In the genomic region with DNA sequence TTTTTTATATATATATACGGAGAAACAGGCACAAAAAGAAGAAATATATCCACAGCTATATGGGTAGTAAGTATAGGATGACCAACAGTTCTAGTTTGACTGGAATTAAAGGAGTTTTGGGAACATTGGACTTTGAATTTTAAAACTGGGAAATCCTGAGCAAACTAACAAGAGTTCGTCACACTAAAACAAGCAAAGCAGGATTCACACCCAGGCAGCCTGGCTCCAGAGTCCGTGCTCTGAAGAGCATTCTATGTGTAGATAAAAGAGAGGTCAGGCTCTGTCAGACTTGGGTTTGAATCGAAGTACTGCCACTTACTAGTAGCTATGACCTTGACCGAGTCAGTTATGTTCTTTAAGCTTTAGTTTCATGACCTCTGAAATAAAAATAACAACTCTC, we compare ENCODE assay signal across 35 cellular contexts.
"Had no signal": no experiment of that assay in that cellular context is flagged by ENCODE, and none has a peak within 500 bp of the region (broad histone marks: within the 10 kb centered on the region; RNA-seq: fewer than 3 reads in every experiment).

No MANE protein-coding gene starts in this region.

- H3K4me2 ChIP-seq: KMS-11 had no signal

- H3K27me3 ChIP-seq: MG63 had no signal

- H3K9ac ChIP-seq: KMS-11 had no signal

- H3K4me3 ChIP-seq: MG63 had no signal

- H3K9me3 ChIP-seq: MG63 had no signal

- H3K27ac ChIP-seq: KMS-11 had no signal

- DNase-seq: Karpas-422, Kasumi-1, KG1, MG63, MM.1S, MV-4-11, NCI-H1048, NCI-H1092, NCI-H1092 treated with DMSO at 0.1 percent for 48 hours, NCI-H1105, NCI-H1105 treated with DMSO at 0.1 percent for 48 hours, NCI-H1417, NCI-H1417 treated with DMSO at 0.1 percent for 48 hours, NCI-H1436, NCI-H1436 treated with DMSO at 0.1 percent for 48 hours, NCI-H146, NCI-H1694, NCI-H1694 treated with DMSO at 0.1 percent for 48 hours, NCI-H187, NCI-H187 treated with DMSO at 0.1 percent for 48 hours, NCI-H1930, NCI-H2029, NCI-H2029 treated with DMSO at 0.1 percent for 48 hours, NCI-H2081, NCI-H2081 treated with DMSO at 0.1 percent for 48 hours, NCI-H2107, NCI-H2171, NCI-H2171 treated with DMSO at 0.1 percent for 48 hours, NCI-H2227 treated with DMSO at 0.1 percent for 48 hours, NCI-H226, NCI-H345, NCI-H446, NCI-H446 treated with DMSO at 0.1 percent for 48 hours, NCI-H510A had no signal

- H3K36me3 ChIP-seq: MG63 had no signal
